In genomic region chr5:40447438-40447837, GRCh38 we compare ENCODE assay signal across 1 cellular context.
TF ChIP-seq lines count a peak whose summit lies in the region.

No MANE protein-coding gene starts in this region.

TF ChIP-seq in HEK293T, 16 proteins besides CTCF, POLR2A, EP300 and RAD21 (continued from another document):
- TF ChIP-seq CTBP1 (IDR thresholded peaks at IDR 0.05; ENCODE audit: borderline replicate concordance) (no peak), L3MBTL2 (conservative IDR thresholded peaks at IDR 0.05) (no peak), FOXM1 (IDR thresholded peaks at IDR 0.05; ENCODE audit: borderline replicate concordance) (no peak)
TF ChIP-seq in HEK293T: peak in this region for 0.
